2 cellular contexts compared by ENCODE assay signal in genomic region chr21:18249542-18250152, GRCh38.
TF ChIP-seq lines count a peak whose summit lies in the region.

No MANE protein-coding gene starts in this region.

TF ChIP-seq in HepG2, 621 proteins besides CTCF, POLR2A, EP300 and RAD21:
- TF ChIP-seq TCF7 (IDR thresholded peaks at IDR 0.05; ENCODE audit: low read depth) = no peak
- TF ChIP-seq SKIL (CRISPR knock-in tag; IDR thresholded peaks at IDR 0.05; ENCODE audit: borderline replicate concordance) = no peak
- TF ChIP-seq MEIS1 (CRISPR knock-in tag; IDR thresholded peaks at IDR 0.05; ENCODE audit: borderline replicate concordance) = no peak
- TF ChIP-seq SOX6 (IDR thresholded peaks at IDR 0.05) = no peak
- TF ChIP-seq SOX6 (CRISPR knock-in tag; IDR thresholded peaks at IDR 0.05) = no peak
- no peak for TF ChIP-seq MBNL3 (CRISPR knock-in tag; conservative IDR thresholded peaks at IDR 0.05)
- TF ChIP-seq MEIS2 (CRISPR knock-in tag; IDR thresholded peaks at IDR 0.05) = no peak
- TF ChIP-seq SRSF4 (IDR thresholded peaks at IDR 0.05; ENCODE audit: low read depth, low read length, poor library complexity, severe bottlenecking) = no peak
- TF ChIP-seq NFKB2 (CRISPR knock-in tag; IDR thresholded peaks at IDR 0.05; ENCODE audit: borderline replicate concordance) = no peak
- no peak for TF ChIP-seq ZBTB46 (CRISPR knock-in tag; IDR thresholded peaks at IDR 0.05; ENCODE audit: borderline replicate concordance)
- no peak for TF ChIP-seq HOXA3 (CRISPR knock-in tag; IDR thresholded peaks at IDR 0.05)
- no peak for TF ChIP-seq ARHGAP35 (CRISPR knock-in tag; IDR thresholded peaks at IDR 0.05; ENCODE audit: borderline replicate concordance)
- TF ChIP-seq NR2F2 (IDR thresholded peaks at IDR 0.05; ENCODE audit: borderline replicate concordance, low read depth) = no peak
- no peak for TF ChIP-seq ZZZ3 (CRISPR knock-in tag; IDR thresholded peaks at IDR 0.05; ENCODE audit: borderline replicate concordance)
- TF ChIP-seq ZNF770 (CRISPR knock-in tag; IDR thresholded peaks at IDR 0.05) = no peak
- TF ChIP-seq GZF1 (CRISPR knock-in tag; IDR thresholded peaks at IDR 0.05) = no peak
- no peak for TF ChIP-seq ZNF563 (CRISPR knock-in tag; IDR thresholded peaks at IDR 0.05)
- TF ChIP-seq ZNF124 (CRISPR knock-in tag; IDR thresholded peaks at IDR 0.05) = no peak

TF ChIP-seq in H1, 55 proteins besides CTCF, POLR2A, EP300 and RAD21:
- TF ChIP-seq SIX5 (IDR thresholded peaks at IDR 0.05; ENCODE audit: low read depth, low read length) = no peak
- no peak for TF ChIP-seq SIRT6 (IDR thresholded peaks at IDR 0.05; ENCODE audit: low read length)
- TF ChIP-seq TBP (IDR thresholded peaks at IDR 0.05; ENCODE audit: low read depth, low read length) = no peak
